In the genomic region with DNA sequence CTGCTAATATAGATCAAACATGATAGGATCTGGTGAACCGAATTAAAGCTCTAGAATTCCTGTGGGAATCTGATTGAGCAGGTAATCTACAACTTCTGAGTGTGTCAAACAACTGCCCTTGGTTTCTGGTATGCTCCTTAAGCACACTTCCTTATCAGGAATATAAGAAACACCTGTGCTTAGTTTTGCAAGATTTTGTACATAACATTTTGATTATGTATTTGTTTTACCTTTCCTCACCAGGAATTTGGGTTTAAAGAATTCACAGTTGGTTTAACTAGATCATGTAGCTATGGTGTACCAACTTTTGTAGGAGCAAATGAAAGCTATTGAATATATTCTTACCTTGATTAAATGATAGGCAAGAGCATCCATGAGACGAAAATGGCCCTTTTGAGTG, we compare ENCODE assay signal across 28 cellular contexts.
"Had no signal": no experiment of that assay in that cellular context is flagged by ENCODE, and none has a peak within 500 bp of the region (broad histone marks: within the 10 kb centered on the region; RNA-seq: fewer than 3 reads in every experiment).

No MANE protein-coding gene starts in this region.

- DNase-seq: colonic mucosa; cortex of kidney; dermis blood vessel endothelial cell; dorsolateral prefrontal cortex; effector CD4-positive, alpha-beta T cell; effector CD8-positive, alpha-beta T cell; effector memory CD4-positive, alpha-beta T cell; effector memory CD8-positive, alpha-beta T cell; endodermal cell; erythroblast; esophagus squamous epithelium; foreskin fibroblast; foreskin keratinocyte; foreskin melanocyte; gastrocnemius medialis; glutamatergic neuron; head of caudate nucleus; heart left ventricle; heart right ventricle had no signal

- FAIRE-seq: colon, endometrium, endothelial cell of umbilical vein, frontal cortex had no signal

- H3K27ac ChIP-seq: colonic mucosa, coronary artery, dorsolateral prefrontal cortex, epithelial cell of prostate, esophagus muscularis mucosa, esophagus squamous epithelium, foreskin keratinocyte, gastroesophageal sphincter, heart left ventricle, heart right ventricle had no signal

- H3K4me1 ChIP-seq: colonic mucosa had no signal

- H3K4me3 ChIP-seq: colonic mucosa, coronary artery, dorsolateral prefrontal cortex, esophagus muscularis mucosa, esophagus squamous epithelium, gastrocnemius medialis, gastroesophageal sphincter, heart left ventricle, heart right ventricle had no signal

- H3K36me3 ChIP-seq: colonic mucosa, esophagus muscularis mucosa, esophagus squamous epithelium, gastrocnemius medialis, gastroesophageal sphincter, heart left ventricle, heart right ventricle had no signal

- H3K27me3 ChIP-seq: colonic mucosa, dorsolateral prefrontal cortex, esophagus muscularis mucosa, esophagus squamous epithelium, foreskin keratinocyte, gastrocnemius medialis, gastroesophageal sphincter, heart left ventricle, heart right ventricle had no signal

- H3K9me3 ChIP-seq: colonic mucosa, esophagus muscularis mucosa, esophagus squamous epithelium, gastrocnemius medialis, gastroesophageal sphincter, heart left ventricle, heart right ventricle had no signal

- ATAC-seq: effector memory CD8-positive, alpha-beta T cell; esophagus mucosa; foreskin keratinocyte; gastrocnemius medialis; gastroesophageal sphincter; heart left ventricle; heart right ventricle had no signal
